15 cellular contexts compared by ENCODE assay signal in the genomic region with DNA sequence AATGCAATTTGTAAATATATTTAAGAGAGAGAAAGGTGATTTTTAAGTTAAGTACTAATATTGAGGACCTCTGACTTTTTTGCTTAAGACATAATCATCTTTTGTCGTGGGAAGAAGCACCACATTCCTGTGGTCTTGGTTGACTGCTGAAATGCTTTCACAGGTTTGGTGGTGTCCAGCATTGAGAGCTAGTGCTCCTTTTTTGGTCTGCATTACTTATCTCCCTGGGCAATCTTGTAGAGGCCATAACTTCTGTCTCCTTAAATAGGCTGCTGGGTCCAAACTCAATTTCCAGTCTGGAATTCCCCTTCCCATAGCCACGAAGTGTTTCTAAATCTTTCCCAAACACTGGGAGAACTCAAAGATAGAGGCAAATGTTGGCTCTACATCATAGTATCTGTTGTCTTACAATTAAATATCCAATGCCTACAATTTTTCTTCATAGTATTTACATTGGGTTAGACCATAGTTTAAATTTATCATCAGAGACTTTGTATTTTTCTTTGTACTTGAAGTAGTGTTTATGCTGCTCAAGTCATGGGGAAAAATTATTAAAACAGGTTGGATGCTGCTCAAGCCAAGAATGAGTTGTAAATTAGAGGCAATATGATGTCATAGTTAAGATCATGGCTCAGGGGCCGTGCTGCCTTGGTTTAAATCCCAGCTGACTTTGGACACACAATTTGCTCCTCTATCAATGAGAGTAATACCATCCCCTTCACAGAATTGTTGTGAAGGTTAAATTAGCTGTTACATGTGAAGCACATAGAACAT.
DNase-seq lines count a peak whose midpoint lies in the region; ATAC-seq and TF ChIP-seq lines count a peak whose summit lies in the region.
"Had no signal": no experiment of that assay in that cellular context is flagged by ENCODE, and none has a peak within 500 bp of the region (broad histone marks: within the 10 kb centered on the region; RNA-seq: fewer than 3 reads in every experiment).

No MANE protein-coding gene starts in this region.

- H3K23ac ChIP-seq in mesenchymal stem cell (ENCODE audit: low read length in 2 of 2): no peak overlapping the region

- H3K4me3 Mint-ChIP-seq in MCF 10A (ENCODE audit: unreplicated experiment): no peak overlapping the region
- H3K4me3 Mint-ChIP-seq: activated T-cell treated with anti-CD3 and anti-CD28 coated beads, Interleukin-2, amount 50 U/mL, for 72 hours had no signal

- H3K4me2 ChIP-seq in mesenchymal stem cell (ENCODE audit: low read length, poor library complexity, severe bottlenecking): no peak overlapping the region

- H2BK12ac ChIP-seq in mesenchymal stem cell (ENCODE audit: low read length in 2 of 2): peak overlapping the region in 1 of 2 experiments; percentile 93

- H3K27me3 ChIP-seq in ACC112 (ENCODE audit: insufficient read depth, low read length) (no peaks in the 10 kb centered on the region), mesenchymal stem cell (ENCODE audit: control insufficient read depth in 1 of 2, insufficient read depth in 1 of 2, low read length in 2 of 2) (no peaks in the 10 kb centered on the region)
- H3K27me3 ChIP-seq: tibial artery had no signal

- CTCF ChIA-PET in MCF 10A (lab: Yijun Ruan, JAX): no interaction called here

- H4K8ac ChIP-seq in mesenchymal stem cell (ENCODE audit: low read length): no peak overlapping the region

- no peak overlapping the region for H2BK15ac ChIP-seq in mesenchymal stem cell (ENCODE audit: low read depth, poor library complexity, severe bottlenecking)

- H2AFZ ChIP-seq in ACC112 (ENCODE audit: low read length, unreplicated experiment) (no peak overlapping the region), mesenchymal stem cell (ENCODE audit: low read depth, low read length) (no peak overlapping the region)

- DNase-seq in HT1080 (ENCODE audit: low read depth): peak; percentile 63
- DNase-seq in MCF 10A (ENCODE audit: unreplicated experiment): peak; percentile 40
- peak; percentile 85 for DNase-seq in mesenchymal stem cell
- no peak for DNase-seq in COR-L47 (lab: John Stamatoyannopoulos, UW)
- DNase-seq in activated T-cell treated with anti-CD3 and anti-CD28 coated beads, Interleukin-2, amount 50 U/mL, for 48 hours: no peak
- no peak for DNase-seq in hypothalamus (lab: John Stamatoyannopoulos, UW)
- DNase-seq: activated CD4-positive, alpha-beta T cell treated with anti-CD3 and anti-CD28 coated beads for 1 hour; activated T-cell treated with anti-CD3 and anti-CD28 coated beads, Interleukin-2, amount 50 U/mL, for 72 hours; central memory CD4-positive, alpha-beta T cell; DMS79 treated with DMSO at 0.1 percent for 48 hours; NCI-H2081 treated with DMSO at 0.1 percent for 48 hours; tibial artery had no signal

- TF ChIP-seq CTCF in MCF 10A (IDR thresholded peaks at IDR 0.05; ENCODE audit: unreplicated experiment): no peak

- H3K79me2 ChIP-seq in ACC112 (ENCODE audit: control insufficient read depth, insufficient read depth, low read length, unreplicated experiment): no peaks in the 10 kb centered on the region

- no peaks in the 10 kb centered on the region for H3K9me3 Mint-ChIP-seq in MCF 10A (ENCODE audit: unreplicated experiment)
- H3K9me3 Mint-ChIP-seq: activated T-cell treated with anti-CD3 and anti-CD28 coated beads, Interleukin-2, amount 50 U/mL, for 72 hours had no signal

- H3K27ac ChIP-seq in ACC112 (ENCODE audit: low read depth, low read length) (peak overlapping the region; percentile 31), mesenchymal stem cell (ENCODE audit: low read length, poor library complexity, severe bottlenecking) (no peak overlapping the region)
- H3K27ac ChIP-seq: tibial artery had no signal

- no peaks in the 10 kb centered on the region for H3K36me3 Mint-ChIP-seq in MCF 10A (ENCODE audit: insufficient read depth, unreplicated experiment)

- POLR2A ChIA-PET in MCF 10A (lab: Yijun Ruan, JAX): interaction anchor here (0.6 to 1.1 kb wide), 3 partner anchors 18 to 453 kb away, joined by 3 to 4 read pairs (median 3); no protein-coding TSS in a partner anchor

- intact Hi-C loops in MCF 10A (cut with micrococcal nuclease): no loop called here

- H3K27me3 Mint-ChIP-seq in MCF 10A (ENCODE audit: insufficient read depth, unreplicated experiment): no peaks in the 10 kb centered on the region

- H3K36me3 ChIP-seq in ACC112 (ENCODE audit: insufficient read depth, low read length): no peaks in the 10 kb centered on the region
- no peaks in the 10 kb centered on the region for H3K36me3 ChIP-seq in mesenchymal stem cell (ENCODE audit: control insufficient read depth in 1 of 2, insufficient read depth in 2 of 2, low read depth in 1 of 2, low read length in 2 of 2)
- H3K36me3 ChIP-seq: tibial artery had no signal

- no peak overlapping the region for H2AK5ac ChIP-seq in mesenchymal stem cell (ENCODE audit: low read length, severe bottlenecking)

- H3K4me1 Mint-ChIP-seq in MCF 10A (ENCODE audit: insufficient read depth, unreplicated experiment): peaks cover 43% of the 10 kb centered on the region

- peak overlapping the region in 1 of 2 experiments; percentile 62 for H3K18ac ChIP-seq in mesenchymal stem cell (ENCODE audit: low read depth in 1 of 2, low read length in 2 of 2)

- no peak overlapping the region for H3K4ac ChIP-seq in mesenchymal stem cell (ENCODE audit: low read depth in 1 of 2, low read length in 2 of 2)

- no peak for ATAC-seq in GM18517 (IDR thresholded peaks at IDR 0.05; ENCODE audit: unreplicated experiment)
- ATAC-seq: activated T-cell treated with anti-CD3 and anti-CD28 coated beads, Interleukin-2, amount 50 U/mL, for 72 hours; esophagus mucosa had no signal

- no TSS peak for BruUV-seq in MCF 10A (replicated peaks; lab: Mats Ljungman, UMichigan)

- H3K4me3 ChIP-seq in ACC112 (ENCODE audit: low read depth, low read length) (no peak overlapping the region), mesenchymal stem cell (ENCODE audit: insufficient read depth in 1 of 2, low read depth in 1 of 2, low read length in 2 of 2) (no peak overlapping the region)
- H3K4me3 ChIP-seq: tibial artery had no signal

- peak overlapping the region; percentile 57 for H2BK5ac ChIP-seq in mesenchymal stem cell (ENCODE audit: low read depth, low read length, poor library complexity, severe bottlenecking)

- no peaks in the 10 kb centered on the region for H3K9me3 ChIP-seq in mesenchymal stem cell (ENCODE audit: control insufficient read depth, low read length)
- H3K9me3 ChIP-seq: tibial artery had no signal

- H2BK120ac ChIP-seq in mesenchymal stem cell (ENCODE audit: low read depth, low read length): no peak overlapping the region

- H3K79me1 ChIP-seq in mesenchymal stem cell (replicated peaks; ENCODE audit: low read length, poor library complexity, severe bottlenecking): no peaks in the 10 kb centered on the region

- H3K4me1 ChIP-seq in ACC112 (ENCODE audit: control insufficient read depth, insufficient read depth, low read length, unreplicated experiment) (peaks cover 22% of the 10 kb centered on the region), mesenchymal stem cell (ENCODE audit: control insufficient read depth, insufficient read depth, low read depth, low read length) (no peaks in the 10 kb centered on the region)

- H3K27ac Mint-ChIP-seq in MCF 10A (ENCODE audit: low read depth, unreplicated experiment): peak overlapping the region; percentile 77
- H3K27ac Mint-ChIP-seq: activated T-cell treated with anti-CD3 and anti-CD28 coated beads, Interleukin-2, amount 50 U/mL, for 72 hours had no signal

- 5% methylated on average over 1 of the region's 3 CpGs for whole genome bisulfite sequencing in mesenchymal stem cell

- no peak overlapping the region for H3K14ac ChIP-seq in mesenchymal stem cell (ENCODE audit: low read length in 2 of 2)

- H3K9ac ChIP-seq in mesenchymal stem cell (ENCODE audit: low read length): no peak overlapping the region

- no peak overlapping the region for H4K91ac ChIP-seq in mesenchymal stem cell (ENCODE audit: low read length)

Comparison
In these comparisons a context has a peak if more than half of its experiments do, and no peak if none do; other contexts are left out.
1. DNase-seq: peak in HT1080 (single experiment), MCF 10A (single experiment) and mesenchymal stem cell (single experiment); none in COR-L47 (single experiment), activated T-cell treated with anti-CD3 and anti-CD28 coated beads, Interleukin-2, amount 50 U/mL, for 48 hours (0 of 2) and hypothalamus (0 of 51).